ENCODE assay signal across 19 cellular contexts in the genomic region with DNA sequence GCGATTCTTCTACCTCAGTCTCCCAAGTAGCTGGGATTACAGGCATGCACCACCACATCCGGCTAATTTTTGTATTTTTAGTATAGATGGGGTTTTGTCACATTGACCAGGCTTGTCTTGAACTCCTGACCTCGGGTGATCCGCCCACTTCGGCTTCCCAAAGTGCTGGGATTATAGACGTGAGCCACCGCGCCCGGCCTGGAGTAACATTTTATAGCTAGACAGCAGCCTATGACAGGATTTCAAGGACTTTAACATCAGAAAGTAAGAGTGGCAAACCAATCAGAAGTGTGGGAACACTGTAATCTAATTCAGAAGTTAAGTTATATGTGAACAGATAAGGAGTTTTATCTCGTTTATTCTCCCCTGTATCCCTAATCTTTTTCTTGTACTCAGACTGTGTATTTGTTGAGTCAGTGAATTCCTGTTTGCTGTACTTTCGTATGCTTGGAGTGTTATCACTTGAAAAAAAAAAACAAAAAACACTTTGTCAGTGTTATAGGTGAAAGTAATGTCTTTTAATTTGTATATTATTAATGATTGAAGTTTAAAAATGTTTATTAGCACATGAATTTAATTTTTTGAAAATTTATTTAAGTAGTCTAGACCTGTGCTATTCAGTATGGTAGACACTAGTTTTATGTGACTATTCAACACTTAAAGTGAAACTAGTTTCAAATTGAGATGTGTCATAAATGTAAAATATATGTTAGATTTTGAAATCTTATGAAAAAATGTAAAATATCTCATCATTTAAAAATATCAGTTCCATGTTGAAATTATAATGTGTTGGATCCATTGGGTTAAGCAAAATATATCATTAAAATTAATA. TPM values are rescaled to one million over a fixed set of nuclear protein-coding genes. Genes with fewer than 3 reads are reported as not detected.
A peak's percentile ranks its signal among the peaks of the same experiment; 100 is the strongest.
DNase-seq lines count a peak whose midpoint lies in the region; ATAC-seq and TF ChIP-seq lines count a peak whose summit lies in the region.
"Had no signal": no experiment of that assay in that cellular context is flagged by ENCODE, and none has a peak within 500 bp of the region (broad histone marks: within the 10 kb centered on the region; RNA-seq: fewer than 3 reads in every experiment).

No MANE protein-coding gene starts in this region.

- H3K9me3 Mint-ChIP-seq in activated T-cell treated with anti-CD3 and anti-CD28 coated beads, Interleukin-2, amount 50 U/mL, for 24 hours = no peaks in the 10 kb centered on the region
- H3K9me3 Mint-ChIP-seq: activated naive CD4-positive, alpha-beta T cell treated with anti-CD3 and anti-CD28 coated beads, Interleukin-2, amount 10 ng/mL, durations not matched to agents 7 days and 5 days; CD8-positive, alpha-beta memory T cell; endodermal cell; T-cell had no signal

- H2BK5ac ChIP-seq in neuronal stem cell (ENCODE audit: low read length) = no peak overlapping the region

- peaks cover 41% of the 10 kb centered on the region for H3K4me1 Mint-ChIP-seq in activated T-cell treated with anti-CD3 and anti-CD28 coated beads, Interleukin-2, amount 50 U/mL, for 24 hours (ENCODE audit: low read depth)

- peaks cover 43% of the 10 kb centered on the region for H3K36me3 Mint-ChIP-seq in activated T-cell treated with anti-CD3 and anti-CD28 coated beads, Interleukin-2, amount 50 U/mL, for 24 hours (ENCODE audit: low read depth)

- peak overlapping the region; percentile 47 for H3K27ac Mint-ChIP-seq in activated T-cell treated with anti-CD3 and anti-CD28 coated beads, Interleukin-2, amount 50 U/mL, for 24 hours
- H3K27ac Mint-ChIP-seq: activated naive CD4-positive, alpha-beta T cell treated with anti-CD3 and anti-CD28 coated beads, Interleukin-2, amount 10 ng/mL, durations not matched to agents 7 days and 5 days; endodermal cell had no signal

- no peak overlapping the region for H2BK15ac ChIP-seq in neuronal stem cell (ENCODE audit: low read length)

- TF ChIP-seq CTCF in choroid plexus epithelial cell (conservative IDR thresholded peaks at IDR 0.05; ENCODE audit: low read depth, low read length) (no peak), stomach (IDR thresholded peaks at IDR 0.05) (no peak), psoas muscle (IDR thresholded peaks at IDR 0.05) (no peak)

- no peaks in the 10 kb centered on the region for H3K27me3 Mint-ChIP-seq in activated T-cell treated with anti-CD3 and anti-CD28 coated beads, Interleukin-2, amount 50 U/mL, for 24 hours
- H3K27me3 Mint-ChIP-seq: activated naive CD4-positive, alpha-beta T cell treated with anti-CD3 and anti-CD28 coated beads, Interleukin-2, amount 10 ng/mL, durations not matched to agents 7 days and 5 days; CD8-positive, alpha-beta memory T cell; T-cell had no signal

- ATAC-seq in left colon = peak; percentile 89
- no peak for ATAC-seq in psoas muscle
- ATAC-seq in GM21825 (IDR thresholded peaks at IDR 0.05; ENCODE audit: unreplicated experiment) = no peak
- ATAC-seq: T-cell had no signal

- H3K4me3 Mint-ChIP-seq in activated T-cell treated with anti-CD3 and anti-CD28 coated beads, Interleukin-2, amount 50 U/mL, for 24 hours = no peak overlapping the region
- H3K4me3 Mint-ChIP-seq: activated naive CD4-positive, alpha-beta T cell treated with anti-CD3 and anti-CD28 coated beads, Interleukin-2, amount 10 ng/mL, durations not matched to agents 7 days and 5 days; endodermal cell; T-cell had no signal

- H2AK5ac ChIP-seq in neuronal stem cell (ENCODE audit: low read depth, low read length) = no peak overlapping the region

- 31 to 54% (median 34%) methylated on average over 11 of the region's 11 CpGs for WGBS in stomach, 5 donors
- 71 to 87% (median 76%) methylated on average over 11 of the region's 11 CpGs for WGBS in psoas muscle, 3 donors
- no CpG with 5 or more reads among the region's 11 CpGs for WGBS in neuronal stem cell (ENCODE audit: extremely low coverage in 2 of 2, insufficient read length in 2 of 2, insufficient replicate concordance in 1 of 2), 2 donors

- intact Hi-C loops in left colon (cut with DNase I, micrococcal nuclease) (no loop called here), stomach (cut with DNase I; ENCODE audit: low total_unique reads) (no loop called here), psoas muscle (cut with DNase I) (no loop called here)

- no peak overlapping the region for H2AFZ ChIP-seq in neuronal stem cell (ENCODE audit: low read length)

- no peak overlapping the region for H4K91ac ChIP-seq in neuronal stem cell (ENCODE audit: low read depth, low read length, poor library complexity)

- H3K14ac ChIP-seq in neuronal stem cell (ENCODE audit: low read length) = no peak overlapping the region

- no peaks in the 10 kb centered on the region for H3K9me3 ChIP-seq in stomach
- no peaks in the 10 kb centered on the region for H3K9me3 ChIP-seq in psoas muscle
- H3K9me3 ChIP-seq in neuronal stem cell (replicated peaks in 1 of 2; ENCODE audit: control insufficient read depth in 2 of 2, insufficient read depth in 1 of 2, low read depth in 1 of 2, low read length in 2 of 2) = no peaks in the 10 kb centered on the region
- H3K9me3 ChIP-seq: breast epithelium had no signal

- H3K4me1 ChIP-seq in stomach (peaks cover 0 to 88% (median 53%) of the 10 kb centered on the region in 4 donors), psoas muscle (peaks cover 45% of the 10 kb centered on the region), neuronal stem cell (ENCODE audit: control insufficient read depth in 2 of 2, insufficient read depth in 1 of 2, low read depth in 1 of 2, low read length in 2 of 2) (peaks cover 3 to 5% of the 10 kb centered on the region in 2 donors)
- H3K4me1 ChIP-seq: breast epithelium had no signal

- peaks cover 0 to 20% (median 14%) of the 10 kb centered on the region in 4 donors for H3K36me3 ChIP-seq in stomach
- no peaks in the 10 kb centered on the region for H3K36me3 ChIP-seq in psoas muscle (ENCODE audit: insufficient read depth in 1 of 2, low read depth in 1 of 2)
- peaks cover 2 to 37% of the 10 kb centered on the region in 2 donors for H3K36me3 ChIP-seq in neuronal stem cell (replicated peaks in 1 of 2; ENCODE audit: control insufficient read depth in 2 of 2, insufficient read depth in 2 of 2, low read length in 2 of 2)
- H3K36me3 ChIP-seq: breast epithelium had no signal

- H3K27me3 ChIP-seq in stomach (no peaks in the 10 kb centered on the region), psoas muscle (ENCODE audit: insufficient read depth in 3 of 3, low read length in 2 of 3) (no peaks in the 10 kb centered on the region), neuronal stem cell (ENCODE audit: control insufficient read depth in 3 of 3, insufficient read depth in 3 of 3, low read depth in 1 of 3, low read length in 3 of 3) (no peaks in the 10 kb centered on the region)
- H3K27me3 ChIP-seq: breast epithelium had no signal

- H3K23ac ChIP-seq in neuronal stem cell (ENCODE audit: low read depth, low read length, poor library complexity) = no peak overlapping the region

- H4K8ac ChIP-seq in neuronal stem cell (ENCODE audit: low read depth, low read length) = no peak overlapping the region

- DNase-seq in activated T-cell treated with anti-CD3 and anti-CD28 coated beads, Interleukin-2, amount 50 U/mL, for 24 hours = no peak
- no peak for DNase-seq in activated T-cell treated with anti-CD3 and anti-CD28 coated beads, Interleukin-2, amount 50 U/mL, for 48 hours
- DNase-seq in choroid plexus epithelial cell (ENCODE audit: low read depth) (peak; percentile 27), left colon (peak; percentile 52 to 54), stomach (no peak), psoas muscle (no peak), neuronal stem cell (ENCODE audit: low spot score) (no peak)
- DNase-seq: activated CD4-positive, CD25-positive, alpha-beta regulatory T cell; activated CD8-positive, alpha-beta memory T cell treated with anti-CD3 and anti-CD28 coated beads, Interleukin-2, amount 50 U/mL, for 4 hours; activated naive CD4-positive, alpha-beta T cell treated with anti-CD3 and anti-CD28 coated beads, Interleukin-2, amount 10 ng/mL, durations not matched to agents 7 days and 5 days; CD8-positive, alpha-beta memory T cell; endodermal cell; glutamatergic neuron; kidney glomerular epithelial cell; NCI-H187 treated with DMSO at 0.1 percent for 48 hours; NCI-H524 treated with DMSO at 0.1 percent for 48 hours; T-cell had no signal

- no peak overlapping the region for H2BK12ac ChIP-seq in neuronal stem cell (ENCODE audit: low read length)

- no peak overlapping the region for H3K4me2 ChIP-seq in neuronal stem cell (ENCODE audit: insufficient read depth, low read length, poor library complexity, severe bottlenecking)

- no peaks in the 10 kb centered on the region for H3K79me1 ChIP-seq in neuronal stem cell (ENCODE audit: low read depth, low read length)

- no peak for TF ChIP-seq EP300 in stomach (IDR thresholded peaks at IDR 0.05)

- H3K4me3 ChIP-seq in choroid plexus epithelial cell (ENCODE audit: low read depth, low read length) (peak overlapping the region; percentile 14), stomach (peak overlapping the region in 2 of 4 donors; percentile 10 to 12), psoas muscle (no peak overlapping the region), neuronal stem cell (ENCODE audit: low read length in 2 of 2) (no peak overlapping the region)
- H3K4me3 ChIP-seq: breast epithelium had no signal

- H3K18ac ChIP-seq in neuronal stem cell (ENCODE audit: low read length) = no peak overlapping the region

- H3K27ac ChIP-seq in stomach (peak overlapping the region; percentile 4 to 65 (median 31)), psoas muscle (no peak overlapping the region), neuronal stem cell (replicated peaks; ENCODE audit: low read length) (no peak overlapping the region)
- H3K27ac ChIP-seq: breast epithelium had no signal

- no peak for TF ChIP-seq POLR2A in stomach (IDR thresholded peaks at IDR 0.05)

- H3K9ac ChIP-seq in neuronal stem cell (ENCODE audit: low read depth, low read length, poor library complexity) = no peak overlapping the region

- no peak overlapping the region for H2BK120ac ChIP-seq in neuronal stem cell (ENCODE audit: low read depth, low read length)

- no peak overlapping the region for H3K4ac ChIP-seq in neuronal stem cell (ENCODE audit: low read length)

RNA-seq across cellular contexts. Expression of a gene that starts 38.5 kb away (rescaled TPM):
- total RNA-seq in left colon = 10 to 100 TPM; 20.8 to 22.5 TPM
- 10 to 100 TPM; 11.0 to 68.3 (median 11.6) TPM for total RNA-seq in stomach
- polyA plus RNA-seq in stomach = 10 to 100 TPM in 1 of 3 donors, 1 to 10 TPM in 2; 4.2 to 15.4 (median 6.3) TPM
- total RNA-seq in psoas muscle = 10 to 100 TPM in 1 of 4 donors, 1 to 10 TPM in 3; 7.5 to 10.1 (median 8.6) TPM
- 1 to 10 TPM; 2.0 to 7.8 (median 4.6) TPM for polyA plus RNA-seq in psoas muscle
- polyA plus RNA-seq in neuronal stem cell (2013, experiment 1 of 2) = 15.5 TPM
- 16.2 TPM for polyA plus RNA-seq in neuronal stem cell (2013, experiment 2 of 2)

Comparison
In these comparisons a context has a peak if more than half of its experiments do, and no peak if none do; other contexts are left out.
1. DNase-seq: peak in choroid plexus epithelial cell (single experiment) and left colon (2 of 2); none in activated T-cell treated with anti-CD3 and anti-CD28 coated beads, Interleukin-2, amount 50 U/mL, for 24 hours (single experiment), activated T-cell treated with anti-CD3 and anti-CD28 coated beads, Interleukin-2, amount 50 U/mL, for 48 hours (0 of 2), stomach (single experiment), psoas muscle (0 of 2) and neuronal stem cell (single experiment).
2. H3K27ac ChIP-seq: peak in stomach (5 of 5); none in psoas muscle (single experiment) and neuronal stem cell (single experiment).